1 cellular context compared by ENCODE assay signal in genomic region chr22:42280836-42281235, GRCh38.
TF ChIP-seq lines count a peak whose summit lies in the region.

No MANE protein-coding gene starts in this region.

TF ChIP-seq in H1, 55 proteins besides CTCF, POLR2A, EP300 and RAD21:
- no peak for TF ChIP-seq HDAC2 (IDR thresholded peaks at IDR 0.05; ENCODE audit: borderline replicate concordance in 1 of 2, low read depth in 2 of 2, low read length in 2 of 2)
- TF ChIP-seq CBX5 (IDR thresholded peaks at IDR 0.05; ENCODE audit: low read depth, low read length), result no peak
- TF ChIP-seq CEBPB (IDR thresholded peaks at IDR 0.05; ENCODE audit: low read depth, low read length), result no peak
- TF ChIP-seq CBX8 (IDR thresholded peaks at IDR 0.05; ENCODE audit: borderline replicate concordance, low read depth, low read length), result no peak
- TF ChIP-seq, protein P1, sequence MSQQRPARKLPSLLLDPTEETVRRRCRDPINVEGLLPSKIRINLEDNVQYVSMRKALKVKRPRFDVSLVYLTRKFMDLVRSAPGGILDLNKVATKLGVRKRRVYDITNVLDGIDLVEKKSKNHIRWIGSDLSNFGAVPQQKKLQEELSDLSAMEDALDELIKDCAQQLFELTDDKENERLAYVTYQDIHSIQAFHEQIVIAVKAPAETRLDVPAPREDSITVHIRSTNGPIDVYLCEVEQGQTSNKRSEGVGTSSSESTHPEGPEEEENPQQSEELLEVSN (IDR thresholded peaks at IDR 0.05), result peak; percentile 49; the same call in 1 of the 2 replicates
